Comparison of ENCODE assay signal across 1 cellular context in the genomic region with DNA sequence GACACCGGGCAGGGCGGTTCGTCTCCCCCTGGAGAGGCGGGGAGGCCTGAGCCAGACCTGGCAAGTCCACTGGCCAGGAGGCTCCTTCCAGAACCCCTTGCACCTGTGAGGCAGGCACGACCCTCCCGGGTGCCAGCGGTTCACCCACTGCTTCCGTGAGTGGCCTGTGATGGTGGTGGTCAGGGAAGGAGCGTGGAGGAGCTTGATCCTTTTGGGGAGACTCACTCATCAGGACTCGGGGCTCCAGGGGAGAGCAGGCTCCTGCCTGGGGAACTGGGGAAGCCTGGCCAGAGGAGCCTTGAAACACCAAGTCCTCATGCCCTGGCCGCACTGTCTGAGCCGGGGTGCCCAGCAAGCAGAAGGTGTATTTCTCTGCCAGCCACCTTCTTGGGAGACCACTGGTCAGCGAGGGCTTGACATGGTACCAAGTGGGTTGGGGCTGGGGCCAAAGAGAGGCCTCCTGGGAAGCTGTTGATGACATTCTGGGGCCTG.
TF ChIP-seq lines count a peak whose summit lies in the region.

No MANE protein-coding gene starts in this region.

TF ChIP-seq in IMR-90, 13 proteins besides CTCF, POLR2A, EP300 and RAD21:
- TF ChIP-seq MAFK (IDR thresholded peaks at IDR 0.05; ENCODE audit: low read depth, low read length) (no peak), BHLHE40 (IDR thresholded peaks at IDR 0.05; ENCODE audit: low read depth, low read length) (no peak), CEBPB (IDR thresholded peaks at IDR 0.05; ENCODE audit: low read depth, low read length) (no peak), SMC3 (IDR thresholded peaks at IDR 0.05; ENCODE audit: low read depth, low read length) (no peak), MXI1 (IDR thresholded peaks at IDR 0.05; ENCODE audit: borderline replicate concordance, low read depth, low read length) (no peak), RFX5 (IDR thresholded peaks at IDR 0.05; ENCODE audit: low read depth, low read length) (no peak), USF2 (IDR thresholded peaks at IDR 0.05; ENCODE audit: low read depth, low read length) (no peak), RCOR1 (IDR thresholded peaks at IDR 0.05; ENCODE audit: insufficient replicate concordance, low read length) (no peak), MAZ (IDR thresholded peaks at IDR 0.05; ENCODE audit: borderline replicate concordance, low read depth, low read length) (no peak), FOS (IDR thresholded peaks at IDR 0.05; ENCODE audit: low read depth, low read length) (no peak), CHD1 (IDR thresholded peaks at IDR 0.05; ENCODE audit: low read depth, low read length) (no peak), NFE2L2 (IDR thresholded peaks at IDR 0.05; ENCODE audit: low read depth, low read length) (no peak)
- TF ChIP-seq, protein P1, sequence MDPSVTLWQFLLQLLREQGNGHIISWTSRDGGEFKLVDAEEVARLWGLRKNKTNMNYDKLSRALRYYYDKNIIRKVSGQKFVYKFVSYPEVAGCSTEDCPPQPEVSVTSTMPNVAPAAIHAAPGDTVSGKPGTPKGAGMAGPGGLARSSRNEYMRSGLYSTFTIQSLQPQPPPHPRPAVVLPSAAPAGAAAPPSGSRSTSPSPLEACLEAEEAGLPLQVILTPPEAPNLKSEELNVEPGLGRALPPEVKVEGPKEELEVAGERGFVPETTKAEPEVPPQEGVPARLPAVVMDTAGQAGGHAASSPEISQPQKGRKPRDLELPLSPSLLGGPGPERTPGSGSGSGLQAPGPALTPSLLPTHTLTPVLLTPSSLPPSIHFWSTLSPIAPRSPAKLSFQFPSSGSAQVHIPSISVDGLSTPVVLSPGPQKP (IDR thresholded peaks at IDR 0.05; ENCODE audit: borderline replicate concordance, low read depth, low read length) = no peak
